In genomic region chr19:12956446-12957388, GRCh38 we compare ENCODE assay signal across 8 cellular contexts. TPM values are rescaled to one million over a fixed set of nuclear protein-coding genes. Genes with fewer than 3 reads are reported as not detected.
A peak's percentile ranks its signal among the peaks of the same experiment; 100 is the strongest.
DNase-seq lines count a peak whose midpoint lies in the region; ATAC-seq and TF ChIP-seq lines count a peak whose summit lies in the region.

GADD45GIP1 (minus strand) TSS chr19:12957223; CDS start chr19:12957212, 11 bp downstream.

- peak within 1 kb of the TSS; percentile 67 for H3K27ac ChIP-seq in CD8-positive, alpha-beta memory T cell (ENCODE audit: low read depth, low read length)
- peak within 1 kb of the TSS; percentile 89 for H3K27ac ChIP-seq in cardiac muscle cell
- H3K27ac ChIP-seq in trophoblast cell (ENCODE audit: low read depth, low read length) = peak within 1 kb of the TSS; percentile 91
- H3K27ac ChIP-seq in transverse colon = peak within 1 kb of the TSS; percentile 88 to 95 (median 93)

- in situ Hi-C loops in transverse colon (cut with MboI; ENCODE audit: low pct_ligation_motif_present in 1 of 4, low pct_unique_long_range_greater_than_20kb in 1 of 4, low sequenced_read_pairs in 3 of 4) = loop anchor here in 1 of 4 donors (25.0 kb wide), 1 partner anchor 306 kb away; no protein-coding TSS in a partner anchor

- no peaks in the 10 kb centered on the region for H3K9me3 ChIP-seq in CD8-positive, alpha-beta memory T cell (ENCODE audit: low read length)
- H3K9me3 ChIP-seq in Loucy (ENCODE audit: insufficient read depth, low read depth, low read length) (no peaks in the 10 kb centered on the region), cardiac muscle cell (ENCODE audit: low read depth) (no peaks in the 10 kb centered on the region), trophoblast cell (ENCODE audit: insufficient read depth, low read depth, low read length) (peaks cover 2% of the 10 kb centered on the region), transverse colon (no peaks in the 10 kb centered on the region)

- H3K4ac ChIP-seq in trophoblast cell (ENCODE audit: low read depth, low read length) = peak within 1 kb of the TSS; percentile 96

- TF ChIP-seq CTCF in Loucy (conservative IDR thresholded peaks at IDR 0.05; ENCODE audit: low read length) (no peak), cardiac muscle cell (IDR thresholded peaks at IDR 0.05; ENCODE audit: low read depth, low read length) (no peak), transverse colon (IDR thresholded peaks at IDR 0.05) (no peak)

- DNase-seq in CD8-positive, alpha-beta memory T cell = peak; percentile 63 to 85 (median 75)
- DNase-seq in T follicular helper cell (ENCODE audit: low read depth) = peak; percentile 69
- peak; percentile 87 for DNase-seq in activated naive CD8-positive, alpha-beta T cell treated with anti-CD3 and anti-CD28 coated beads, Interleukin-2, amount 50 U/mL, for 24 hours
- peak; percentile 80 to 86 for DNase-seq in cardiac muscle cell (ENCODE audit: low read depth in 1 of 2, low spot score in 1 of 2)
- DNase-seq in trophoblast cell = peak; percentile 65 to 83
- peak; percentile 84 for DNase-seq in transverse colon

- peak within 1 kb of the TSS; percentile 86 to 93 (median 89) for H3K4me3 Mint-ChIP-seq in CD8-positive, alpha-beta memory T cell
- peak within 1 kb of the TSS; percentile 82 for H3K4me3 Mint-ChIP-seq in activated naive CD8-positive, alpha-beta T cell treated with anti-CD3 and anti-CD28 coated beads, Interleukin-2, amount 50 U/mL, for 24 hours

- peaks cover 15% of the 10 kb centered on the region for H3K4me1 ChIP-seq in CD8-positive, alpha-beta memory T cell (ENCODE audit: insufficient read depth, low read length)
- H3K4me1 ChIP-seq in Loucy (ENCODE audit: insufficient read depth, low read length, poor library complexity, severe bottlenecking) (peaks cover 23% of the 10 kb centered on the region), cardiac muscle cell (ENCODE audit: low read depth) (peaks cover 6% of the 10 kb centered on the region), trophoblast cell (ENCODE audit: control insufficient read depth in 1 of 2, insufficient read depth in 2 of 2, low read length in 2 of 2) (peaks cover 4 to 7% of the 10 kb centered on the region in 2 experiments), transverse colon (peaks cover 0 to 48% (median 30%) of the 10 kb centered on the region in 4 donors)

- peaks cover 0 to 42% (median 0%) of the 10 kb centered on the region in 3 donors for H3K36me3 Mint-ChIP-seq in CD8-positive, alpha-beta memory T cell
- peaks cover 28% of the 10 kb centered on the region for H3K36me3 Mint-ChIP-seq in activated naive CD8-positive, alpha-beta T cell treated with anti-CD3 and anti-CD28 coated beads, Interleukin-2, amount 50 U/mL, for 24 hours (ENCODE audit: low read depth)

- peaks cover 16% of the 10 kb centered on the region for H3K36me3 ChIP-seq in CD8-positive, alpha-beta memory T cell (ENCODE audit: insufficient read depth, low read length)
- peaks cover 10% of the 10 kb centered on the region; the same call in 1 of the 2 replicates for H3K36me3 ChIP-seq in Loucy (ENCODE audit: insufficient read depth, low read length)
- peaks cover 9% of the 10 kb centered on the region for H3K36me3 ChIP-seq in cardiac muscle cell
- peaks cover 26 to 30% of the 10 kb centered on the region in 2 experiments for H3K36me3 ChIP-seq in trophoblast cell (ENCODE audit: control insufficient read depth in 1 of 2, insufficient read depth in 2 of 2, low read length in 2 of 2)
- peaks cover 0 to 8% (median 1%) of the 10 kb centered on the region in 4 donors for H3K36me3 ChIP-seq in transverse colon

- POLR2A ChIA-PET in CD8-positive, alpha-beta memory T cell (lab: Charles Lee) = interaction anchor here (0.5 to 1.8 kb wide), 4 partner anchors 9 to 241 kb away, joined by 3 to 12 read pairs (median 4); partner anchors contain the start of gene RAD23A

- H2BK12ac ChIP-seq in trophoblast cell (ENCODE audit: low read length) = no peak within 1 kb of the TSS

- no CpG with 5 or more reads among the region's 84 CpGs for WGBS in trophoblast cell (ENCODE audit: extremely low coverage, insufficient coverage, insufficient read length)
- WGBS in transverse colon (ENCODE audit: low coverage in 1 of 2), 2 donors = 0 to 3% methylated on average over 11 to 74 of the region's 84 CpGs

- H3K4me1 Mint-ChIP-seq in CD8-positive, alpha-beta memory T cell = peaks cover 22 to 30% (median 24%) of the 10 kb centered on the region in 3 donors
- peaks cover 37% of the 10 kb centered on the region for H3K4me1 Mint-ChIP-seq in activated naive CD8-positive, alpha-beta T cell treated with anti-CD3 and anti-CD28 coated beads, Interleukin-2, amount 50 U/mL, for 24 hours

- peak within 1 kb of the TSS; percentile 1 for H2BK120ac ChIP-seq in trophoblast cell (ENCODE audit: insufficient read depth, low read length, poor library complexity)

- TF ChIP-seq EP300 in transverse colon (IDR thresholded peaks at IDR 0.05; ENCODE audit: low read depth) = no peak

- H3K18ac ChIP-seq in trophoblast cell (ENCODE audit: low read length) = peak within 1 kb of the TSS; percentile 43

- peak within 1 kb of the TSS; percentile 87 for H3K9ac ChIP-seq in Loucy (ENCODE audit: low read depth, low read length, poor library complexity, severe bottlenecking)
- peak within 1 kb of the TSS; percentile 96 for H3K9ac ChIP-seq in trophoblast cell (ENCODE audit: low read length)

- CTCF ChIA-PET in CD8-positive, alpha-beta memory T cell (lab: Charles Lee) = interaction anchor here (0.9 to 3.8 kb wide), 4 partner anchors 9 to 71 kb away, joined by 3 to 30 read pairs (median 4); no protein-coding TSS in a partner anchor

- intact Hi-C loops in transverse colon (cut with DNase I; ENCODE audit: low total_unique reads) = no loop called here

- H4K8ac ChIP-seq in trophoblast cell (ENCODE audit: low read depth, low read length) = peak within 1 kb of the TSS; percentile 77

- H3K27me3 ChIP-seq in CD8-positive, alpha-beta memory T cell (ENCODE audit: insufficient read depth, low read length, poor library complexity, severe bottlenecking) = no peaks in the 10 kb centered on the region
- H3K27me3 ChIP-seq in Loucy (ENCODE audit: insufficient read depth, low read length, poor library complexity, severe bottlenecking) = no peaks in the 10 kb centered on the region
- H3K27me3 ChIP-seq in cardiac muscle cell = no peaks in the 10 kb centered on the region
- no peaks in the 10 kb centered on the region for H3K27me3 ChIP-seq in trophoblast cell (ENCODE audit: insufficient read depth, low read length)
- no peaks in the 10 kb centered on the region for H3K27me3 ChIP-seq in transverse colon

- H3K14ac ChIP-seq in trophoblast cell (ENCODE audit: low read length) = peak within 1 kb of the TSS; percentile 61

- H2AK5ac ChIP-seq in trophoblast cell (ENCODE audit: low read length) = peak within 1 kb of the TSS; percentile 19

- H2AFZ ChIP-seq in Loucy (ENCODE audit: low read length) (peak within 1 kb of the TSS; percentile 94), trophoblast cell (ENCODE audit: insufficient read depth, low read length, poor library complexity) (peak within 1 kb of the TSS; percentile 44)

- peaks cover 16% of the 10 kb centered on the region for H4K20me1 ChIP-seq in Loucy (ENCODE audit: insufficient read depth, low read length, poor library complexity, severe bottlenecking)

- H3F3A ChIP-seq in Loucy (ENCODE audit: low read depth) = peaks cover 3% of the 10 kb centered on the region; the same call in 1 of the 2 replicates

- peak within 1 kb of the TSS; percentile 93 for H3K4me2 ChIP-seq in Loucy (ENCODE audit: low read depth, low read length, poor library complexity, severe bottlenecking)
- peak within 1 kb of the TSS; percentile 90 for H3K4me2 ChIP-seq in trophoblast cell (ENCODE audit: low read length)

- ATAC-seq in GM21390 (IDR thresholded peaks at IDR 0.05; ENCODE audit: unreplicated experiment) = peak; percentile 80
- peak; percentile 93 for ATAC-seq in activated naive CD8-positive, alpha-beta T cell treated with anti-CD3 and anti-CD28 coated beads, Interleukin-2, amount 50 U/mL, for 24 hours

- peak; percentile 73 for TF ChIP-seq POLR2A in transverse colon (IDR thresholded peaks at IDR 0.05)

- peak within 1 kb of the TSS; percentile 65 to 95 (median 92) for H3K27ac Mint-ChIP-seq in CD8-positive, alpha-beta memory T cell
- H3K27ac Mint-ChIP-seq in activated naive CD8-positive, alpha-beta T cell treated with anti-CD3 and anti-CD28 coated beads, Interleukin-2, amount 50 U/mL, for 24 hours = peak within 1 kb of the TSS; percentile 93

- H3K9me2 ChIP-seq in Loucy (replicated peaks; ENCODE audit: low read depth, low read length) = no peaks in the 10 kb centered on the region

- H3K23ac ChIP-seq in trophoblast cell (ENCODE audit: low read length) = no peak within 1 kb of the TSS

- peak within 1 kb of the TSS; percentile 93 for H4K91ac ChIP-seq in trophoblast cell (ENCODE audit: low read depth, low read length)

- peak within 1 kb of the TSS; percentile 78 for H4K12ac ChIP-seq in trophoblast cell (ENCODE audit: low read depth, low read length)

- no peaks in the 10 kb centered on the region for H3K9me3 Mint-ChIP-seq in CD8-positive, alpha-beta memory T cell
- H3K9me3 Mint-ChIP-seq in activated naive CD8-positive, alpha-beta T cell treated with anti-CD3 and anti-CD28 coated beads, Interleukin-2, amount 50 U/mL, for 24 hours = no peaks in the 10 kb centered on the region

- H3K4me3 ChIP-seq in CD8-positive, alpha-beta memory T cell (ENCODE audit: low read length) = peak within 1 kb of the TSS; percentile 73
- H3K4me3 ChIP-seq in Loucy (ENCODE audit: low read length, poor library complexity, severe bottlenecking) = peak within 1 kb of the TSS; percentile 91
- H3K4me3 ChIP-seq in cardiac muscle cell = peak within 1 kb of the TSS; percentile 76
- peak within 1 kb of the TSS; percentile 97 for H3K4me3 ChIP-seq in trophoblast cell (ENCODE audit: low read depth, low read length)
- H3K4me3 ChIP-seq in transverse colon = peak within 1 kb of the TSS; percentile 82 to 93 (median 88)

- H3K27me3 Mint-ChIP-seq in CD8-positive, alpha-beta memory T cell = no peaks in the 10 kb centered on the region
- H3K27me3 Mint-ChIP-seq in activated naive CD8-positive, alpha-beta T cell treated with anti-CD3 and anti-CD28 coated beads, Interleukin-2, amount 50 U/mL, for 24 hours = no peaks in the 10 kb centered on the region

- H3K79me1 ChIP-seq in trophoblast cell (ENCODE audit: low read length) = peaks cover 6% of the 10 kb centered on the region

- H3K79me2 ChIP-seq in Loucy (ENCODE audit: insufficient read depth, low read length) (peaks cover 56% of the 10 kb centered on the region), trophoblast cell (ENCODE audit: control insufficient read depth, insufficient read depth, low read length, poor library complexity) (peaks cover 5% of the 10 kb centered on the region)

- peak within 1 kb of the TSS; percentile 91 for H2BK5ac ChIP-seq in trophoblast cell (ENCODE audit: low read depth, low read length, poor library complexity)

RNA-seq across cellular contexts. Expression of gene GADD45GIP1, which starts in this region (rescaled TPM):
- total RNA-seq in CD8-positive, alpha-beta memory T cell = 10 to 100 TPM; 37.3 to 38.6 TPM
- polyA plus RNA-seq in CD8-positive, alpha-beta memory T cell = 64.1 TPM
- 78.2 and 84.5 TPM in 2 replicates for total RNA-seq in cardiac muscle cell
- 133 and 145 TPM in 2 replicates for polyA plus RNA-seq in cardiac muscle cell
- polyA plus RNA-seq in trophoblast cell (2013) = 35.0 and 36.2 TPM in 2 replicates
- total RNA-seq in transverse colon = 10 to 100 TPM; 28.6 to 55.0 (median 33.6) TPM

Comparison
In these comparisons a context has a peak if more than half of its experiments do, and no peak if none do; other contexts are left out.
1. Peak in every context shown above with its lines: DNase-seq, ATAC-seq, H3K4me3 ChIP-seq and H3K27ac ChIP-seq.